Comparison of ENCODE assay signal across 28 cellular contexts in genomic region chr4:78451407-78451806, GRCh38.
"Had no signal": no experiment of that assay in that cellular context is flagged by ENCODE, and none has a peak within 500 bp of the region (broad histone marks: within the 10 kb centered on the region; RNA-seq: fewer than 3 reads in every experiment).

No MANE protein-coding gene starts in this region.

- H3K36me3 ChIP-seq: left lung, ovary, right atrium auricular region, right lobe of liver, suprapubic skin, thoracic aorta, tibial artery, uterus had no signal

- ATAC-seq: left colon; left lung; mucosa of descending colon; naive thymus-derived CD4-positive, alpha-beta T cell; natural killer cell treated with Interleukin-12 subunit alpha and Interleukin-12 subunit beta and Interleukin-15 and Interleukin-18, amount 100 ng/mL, for 72 hours; right lobe of liver had no signal

- H3K9me3 ChIP-seq: left lung, mucosa of descending colon, ovary, right atrium auricular region, right lobe of liver, suprapubic skin, thoracic aorta, tibial artery, uterus had no signal

- FAIRE-seq: islet of Langerhans, kidney had no signal

- H3K27ac ChIP-seq: left lung, ovary, right atrium auricular region, right lobe of liver, suprapubic skin, thoracic aorta, tibial artery, uterus had no signal

- H3K4me1 Mint-ChIP-seq: naive thymus-derived CD4-positive, alpha-beta T cell had no signal

- H3K9me3 Mint-ChIP-seq: naive thymus-derived CD4-positive, alpha-beta T cell; natural killer cell treated with Interleukin-12 subunit alpha and Interleukin-12 subunit beta and Interleukin-15 and Interleukin-18, amount 100 ng/mL, for 72 hours; stimulated activated naive CD8-positive, alpha-beta T cell treated with anti-CD3 and anti-CD28 coated beads, Interleukin-15, Interleukin-2, amounts not matched to agents 100 ng/mL and 50 ng/mL, for 24 hours; type B pancreatic cell had no signal

- H3K27ac Mint-ChIP-seq: naive thymus-derived CD4-positive, alpha-beta T cell; natural killer cell treated with Interleukin-12 subunit alpha and Interleukin-12 subunit beta and Interleukin-15 and Interleukin-18, amount 100 ng/mL, for 72 hours; progenitor cell of endocrine pancreas; stimulated activated naive CD8-positive, alpha-beta T cell treated with anti-CD3 and anti-CD28 coated beads, Interleukin-15, Interleukin-2, amounts not matched to agents 100 ng/mL and 50 ng/mL, for 24 hours; type B pancreatic cell had no signal

- H3K4me3 ChIP-seq: left lung, lung, mucosa of descending colon, ovary, right atrium auricular region, right lobe of liver, smooth muscle cell, suprapubic skin, thoracic aorta, tibial artery, uterus had no signal

- DNase-seq: hypothalamus; immature natural killer cell; kidney; left colon; left lung; mesendoderm; midbrain; mucosa of descending colon; naive thymus-derived CD4-positive, alpha-beta T cell; ovary; right lobe of liver; stimulated activated CD4-positive, alpha-beta T cell treated with anti-CD3 and anti-CD28 coated beads, Interleukin-1b, Interleukin-23, amount 100 ng/mL, for 48 hours; stimulated activated CD4-positive, alpha-beta T cell treated with anti-CD3 and anti-CD28 coated beads, Interleukin-2, amount 100 ng/mL, for 48 hours; stimulated activated CD4-positive, alpha-beta T cell treated with anti-CD3 and anti-CD28 coated beads, Interleukin-4, amount 100 ng/mL, for 4 hours; stimulated activated CD8-positive, alpha-beta memory T cell treated with anti-CD3 and anti-CD28 coated beads, Interleukin-4, amount 100 ng/mL, for 48 hours; stimulated activated naive CD4-positive, alpha-beta T cell; tibial artery; uterus had no signal

- H3K27me3 ChIP-seq: left lung, ovary, right atrium auricular region, right lobe of liver, suprapubic skin, tibial artery, uterus had no signal

- H3K36me3 Mint-ChIP-seq: immature natural killer cell; naive thymus-derived CD4-positive, alpha-beta T cell; natural killer cell treated with Interleukin-12 subunit alpha and Interleukin-12 subunit beta and Interleukin-15 and Interleukin-18, amount 100 ng/mL, for 72 hours had no signal

- H3K4me1 ChIP-seq: left lung, right atrium auricular region, right lobe of liver, suprapubic skin, tibial artery, uterus had no signal

- H3K27me3 Mint-ChIP-seq: progenitor cell of endocrine pancreas, type B pancreatic cell had no signal

- H3K4me3 Mint-ChIP-seq: immature natural killer cell; naive thymus-derived CD4-positive, alpha-beta T cell; natural killer cell treated with Interleukin-12 subunit alpha and Interleukin-12 subunit beta and Interleukin-15 and Interleukin-18, amount 100 ng/mL, for 72 hours; stimulated activated naive CD8-positive, alpha-beta T cell treated with anti-CD3 and anti-CD28 coated beads, Interleukin-15, Interleukin-2, amounts not matched to agents 100 ng/mL and 50 ng/mL, for 24 hours; type B pancreatic cell had no signal
